16 cellular contexts compared by ENCODE assay signal in the genomic region with DNA sequence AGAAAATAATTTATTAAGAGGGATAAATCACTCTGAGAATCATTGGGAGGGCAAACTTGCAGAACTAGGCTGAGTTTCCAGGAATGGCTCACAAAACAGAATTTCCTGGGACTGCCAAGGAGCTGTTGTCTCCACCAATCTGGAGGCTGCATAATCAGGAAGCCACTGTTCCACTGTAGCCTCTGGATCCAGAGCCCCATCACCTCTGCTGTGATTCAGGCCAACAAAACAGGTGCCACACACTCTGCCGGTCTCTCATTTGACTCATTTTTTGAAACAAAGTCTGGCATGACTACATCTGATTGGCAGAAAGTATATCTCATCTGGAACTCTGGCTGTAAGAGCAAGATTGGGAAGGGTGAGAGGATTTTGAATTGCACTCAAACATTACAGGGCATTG.
DNase-seq lines count a peak whose midpoint lies in the region; ATAC-seq and TF ChIP-seq lines count a peak whose summit lies in the region.
"Had no signal": no experiment of that assay in that cellular context is flagged by ENCODE, and none has a peak within 500 bp of the region (broad histone marks: within the 10 kb centered on the region; RNA-seq: fewer than 3 reads in every experiment).

No MANE protein-coding gene starts in this region.

- H3K4me3 ChIP-seq in CD8-positive, alpha-beta T cell (ENCODE audit: low read depth, low read length), result no peak overlapping the region
- no peak overlapping the region for H3K4me3 ChIP-seq in neuronal stem cell (ENCODE audit: low read length in 2 of 2)
- H3K4me3 ChIP-seq: HAP-1 had no signal

- H3K9me3 Mint-ChIP-seq in CD8-positive, alpha-beta T cell, result no peaks in the 10 kb centered on the region
- H3K9me3 Mint-ChIP-seq in stimulated activated effector memory CD8-positive, alpha-beta T cell treated with anti-CD3 and anti-CD28 coated beads, Interleukin-12 subunit alpha, Interleukin-12 subunit beta, amount 100 ng/mL, for 72 hours, result no peaks in the 10 kb centered on the region
- no peaks in the 10 kb centered on the region for H3K9me3 Mint-ChIP-seq in natural killer cell

- H3K27ac ChIP-seq in CD8-positive, alpha-beta T cell (ENCODE audit: low read depth, low read length), result no peak overlapping the region
- H3K27ac ChIP-seq in foreskin keratinocyte (no peak overlapping the region), neuronal stem cell (replicated peaks; ENCODE audit: low read length) (no peak overlapping the region)
- H3K27ac ChIP-seq: 22Rv1 had no signal

- no peak overlapping the region for H3K9ac ChIP-seq in neuronal stem cell (ENCODE audit: low read depth, low read length, poor library complexity)

- no peaks in the 10 kb centered on the region for H3K27me3 Mint-ChIP-seq in CD8-positive, alpha-beta T cell (ENCODE audit: low read depth)
- H3K27me3 Mint-ChIP-seq in natural killer cell (ENCODE audit: low read depth in 2 of 2), result no peaks in the 10 kb centered on the region
- H3K27me3 Mint-ChIP-seq: IgD-negative memory B cell had no signal

- H3K36me3 Mint-ChIP-seq in CD8-positive, alpha-beta T cell, result no peaks in the 10 kb centered on the region
- H3K36me3 Mint-ChIP-seq in stimulated activated effector memory CD8-positive, alpha-beta T cell treated with anti-CD3 and anti-CD28 coated beads, Interleukin-12 subunit alpha, Interleukin-12 subunit beta, amount 100 ng/mL, for 72 hours, result no peaks in the 10 kb centered on the region
- no peaks in the 10 kb centered on the region for H3K36me3 Mint-ChIP-seq in natural killer cell
- H3K36me3 Mint-ChIP-seq: CD14-positive monocyte; CD8-positive, alpha-beta memory T cell; IgD-negative memory B cell had no signal

- no peak for ATAC-seq in CD8-positive, alpha-beta T cell
- ATAC-seq in foreskin keratinocyte (peak; percentile 51), natural killer cell (no peak)
- no peak for ATAC-seq in stimulated activated effector memory CD8-positive, alpha-beta T cell treated with anti-CD3 and anti-CD28 coated beads, Interleukin-12 subunit alpha, Interleukin-12 subunit beta, amount 100 ng/mL, for 72 hours

- no peaks in the 10 kb centered on the region for H3K27me3 ChIP-seq in CD8-positive, alpha-beta T cell (ENCODE audit: insufficient read depth, low read length)
- H3K27me3 ChIP-seq in foreskin keratinocyte (no peaks in the 10 kb centered on the region), neuronal stem cell (ENCODE audit: control insufficient read depth in 3 of 3, insufficient read depth in 3 of 3, low read depth in 1 of 3, low read length in 3 of 3) (no peaks in the 10 kb centered on the region)

- TF ChIP-seq CTCF in CD8-positive, alpha-beta T cell (IDR thresholded peaks at IDR 0.05), result no peak
- no peak for TF ChIP-seq CTCF in foreskin keratinocyte (conservative IDR thresholded peaks at IDR 0.05)
- no peak for TF ChIP-seq CTCF in natural killer cell (IDR thresholded peaks at IDR 0.05)

- no peak overlapping the region for H4K8ac ChIP-seq in neuronal stem cell (ENCODE audit: low read depth, low read length)

- no peak overlapping the region for H2BK120ac ChIP-seq in neuronal stem cell (ENCODE audit: low read depth, low read length)

- CTCF ChIA-PET in CD8-positive, alpha-beta T cell (lab: Charles Lee), result no interaction called here

- no peak overlapping the region for H2BK12ac ChIP-seq in neuronal stem cell (ENCODE audit: low read length)

- no peak overlapping the region for H2BK5ac ChIP-seq in neuronal stem cell (ENCODE audit: low read length)

- H3K4ac ChIP-seq in neuronal stem cell (ENCODE audit: low read length), result no peak overlapping the region

- no peak overlapping the region for H2BK15ac ChIP-seq in neuronal stem cell (ENCODE audit: low read length)

- H4K91ac ChIP-seq in neuronal stem cell (ENCODE audit: low read depth, low read length, poor library complexity), result no peak overlapping the region

- intact Hi-C loops in CD8-positive, alpha-beta T cell (cut with DNase I, micrococcal nuclease), result no loop called here
- intact Hi-C loops in natural killer cell (cut with micrococcal nuclease), result no loop called here

- no peaks in the 10 kb centered on the region for H3K9me3 ChIP-seq in CD8-positive, alpha-beta T cell (ENCODE audit: low read length)
- no peaks in the 10 kb centered on the region for H3K9me3 ChIP-seq in neuronal stem cell (replicated peaks in 1 of 2; ENCODE audit: control insufficient read depth in 2 of 2, insufficient read depth in 1 of 2, low read depth in 1 of 2, low read length in 2 of 2)
- H3K9me3 ChIP-seq: Caco-2, HAP-1 had no signal

- H3K79me1 ChIP-seq in neuronal stem cell (ENCODE audit: low read depth, low read length), result no peaks in the 10 kb centered on the region

- H3K36me3 ChIP-seq in CD8-positive, alpha-beta T cell (ENCODE audit: insufficient read depth, low read length), result no peaks in the 10 kb centered on the region
- H3K36me3 ChIP-seq in neuronal stem cell (replicated peaks in 1 of 2; ENCODE audit: control insufficient read depth in 2 of 2, insufficient read depth in 2 of 2, low read length in 2 of 2), result no peaks in the 10 kb centered on the region
- H3K36me3 ChIP-seq: HAP-1 had no signal

- H3K14ac ChIP-seq in neuronal stem cell (ENCODE audit: low read length), result no peak overlapping the region

- H3K27ac Mint-ChIP-seq in CD8-positive, alpha-beta T cell, result peak overlapping the region; percentile 6
- no peak overlapping the region for H3K27ac Mint-ChIP-seq in stimulated activated effector memory CD8-positive, alpha-beta T cell treated with anti-CD3 and anti-CD28 coated beads, Interleukin-12 subunit alpha, Interleukin-12 subunit beta, amount 100 ng/mL, for 72 hours
- no peak overlapping the region for H3K27ac Mint-ChIP-seq in natural killer cell
- H3K27ac Mint-ChIP-seq: CD14-positive monocyte, IgD-negative memory B cell had no signal

- no CpG with 5 or more reads among the region's 1 CpG for WGBS in neuronal stem cell (ENCODE audit: extremely low coverage in 2 of 2, insufficient read length in 2 of 2, insufficient replicate concordance in 1 of 2), 2 donors

- H2AK5ac ChIP-seq in neuronal stem cell (ENCODE audit: low read depth, low read length), result no peak overlapping the region

- H3K18ac ChIP-seq in neuronal stem cell (ENCODE audit: low read length), result no peak overlapping the region

- H2AFZ ChIP-seq in neuronal stem cell (ENCODE audit: low read length), result peak overlapping the region; percentile 36

- no peak overlapping the region for H3K23ac ChIP-seq in neuronal stem cell (ENCODE audit: low read depth, low read length, poor library complexity)

- POLR2A ChIA-PET in CD8-positive, alpha-beta T cell (lab: Charles Lee), result no interaction called here

- no peaks in the 10 kb centered on the region for H3K4me1 Mint-ChIP-seq in CD8-positive, alpha-beta T cell (ENCODE audit: low read depth)
- no peaks in the 10 kb centered on the region for H3K4me1 Mint-ChIP-seq in stimulated activated effector memory CD8-positive, alpha-beta T cell treated with anti-CD3 and anti-CD28 coated beads, Interleukin-12 subunit alpha, Interleukin-12 subunit beta, amount 100 ng/mL, for 72 hours
- H3K4me1 Mint-ChIP-seq in natural killer cell, result no peaks in the 10 kb centered on the region
- H3K4me1 Mint-ChIP-seq: CD14-positive monocyte; CD8-positive, alpha-beta memory T cell had no signal

- H3K4me1 ChIP-seq in CD8-positive, alpha-beta T cell (ENCODE audit: insufficient read depth, low read length), result no peaks in the 10 kb centered on the region
- H3K4me1 ChIP-seq in foreskin keratinocyte (no peaks in the 10 kb centered on the region), neuronal stem cell (ENCODE audit: control insufficient read depth in 2 of 2, insufficient read depth in 1 of 2, low read depth in 1 of 2, low read length in 2 of 2) (peaks cover 5 to 7% of the 10 kb centered on the region in 2 donors)
- H3K4me1 ChIP-seq: Caco-2, HAP-1 had no signal

- H3K4me2 ChIP-seq in neuronal stem cell (ENCODE audit: insufficient read depth, low read length, poor library complexity, severe bottlenecking), result no peak overlapping the region

- no peak overlapping the region for H3K4me3 Mint-ChIP-seq in CD8-positive, alpha-beta T cell
- no peak overlapping the region for H3K4me3 Mint-ChIP-seq in stimulated activated effector memory CD8-positive, alpha-beta T cell treated with anti-CD3 and anti-CD28 coated beads, Interleukin-12 subunit alpha, Interleukin-12 subunit beta, amount 100 ng/mL, for 72 hours
- H3K4me3 Mint-ChIP-seq in natural killer cell, result no peak overlapping the region
- H3K4me3 Mint-ChIP-seq: CD14-positive monocyte; CD8-positive, alpha-beta memory T cell; IgD-negative memory B cell had no signal

- no peak for DNase-seq in CD8-positive, alpha-beta T cell
- DNase-seq in NCI-H446 treated with DMSO at 0.1 percent for 48 hours (lab: John Stamatoyannopoulos, UW), result peak; percentile 49
- no peak for DNase-seq in foreskin keratinocyte
- DNase-seq in neuronal stem cell (ENCODE audit: low spot score), result no peak
- DNase-seq in stimulated activated effector memory CD8-positive, alpha-beta T cell treated with anti-CD3 and anti-CD28 coated beads, Interleukin-12 subunit alpha, Interleukin-12 subunit beta, amount 100 ng/mL, for 72 hours (ENCODE audit: low spot score in 2 of 2), result no peak
- DNase-seq in pons (ENCODE audit: low spot score), result no peak
- DNase-seq in natural killer cell, result no peak
- DNase-seq: Caco-2; CD8-positive, alpha-beta memory T cell; DMS53; GF-D8; GOT3 had no signal
